In genomic region chr12:119932921-119933320, GRCh38 we compare ENCODE assay signal across 8 cellular contexts.
"Had no signal": no experiment of that assay in that cellular context is flagged by ENCODE, and none has a peak within 500 bp of the region (broad histone marks: within the 10 kb centered on the region; RNA-seq: fewer than 3 reads in every experiment).

No MANE protein-coding gene starts in this region.

- H3K27ac ChIP-seq: HL-60, KMS-11 had no signal

- H3K4me3 ChIP-seq: GM23338 had no signal

- H3K27ac Mint-ChIP-seq: GM23338, H9, HFFc6 had no signal

- H3K4me3 Mint-ChIP-seq: GM23338, H9, HFFc6 had no signal

- H3K4me1 Mint-ChIP-seq: GM23338, H9 had no signal

- H3K9me3 Mint-ChIP-seq: GM23338, H9, HFFc6 had no signal

- DNase-seq: H9, HCEC 1CT, HFFc6, IMR-90, KBM-7 had no signal

- ATAC-seq: GM23338 had no signal
